In genomic region chr2:24175631-24176030, GRCh38 we compare ENCODE assay signal across 19 cellular contexts. TPM values are rescaled to one million over a fixed set of nuclear protein-coding genes. Genes with fewer than 3 reads are reported as not detected.
A peak's percentile ranks its signal among the peaks of the same experiment; 100 is the strongest.
DNase-seq lines count a peak whose midpoint lies in the region; TF ChIP-seq lines count a peak whose summit lies in the region.
"Had no signal": no experiment of that assay in that cellular context is flagged by ENCODE, and none has a peak within 500 bp of the region (broad histone marks: within the 10 kb centered on the region; RNA-seq: fewer than 3 reads in every experiment).

No MANE protein-coding gene starts in this region.

- intact Hi-C loops in esophagus squamous epithelium (cut with DNase I): no loop called here

- H3K4me1 ChIP-seq in esophagus squamous epithelium: peaks cover 0 to 20% (median 0%) of the 10 kb centered on the region in 3 donors
- H3K4me1 ChIP-seq in osteoblast (ENCODE audit: insufficient read depth, low read length): no peaks in the 10 kb centered on the region
- H3K4me1 ChIP-seq: ascending aorta, BE2C had no signal

- H4K20me1 ChIP-seq in osteoblast (ENCODE audit: insufficient read depth, low read length): no peaks in the 10 kb centered on the region

- peak; percentile 21 for TF ChIP-seq CTCF in AG09319 (IDR thresholded peaks at IDR 0.05; ENCODE audit: low read depth, low read length)
- TF ChIP-seq CTCF in esophagus squamous epithelium (IDR thresholded peaks at IDR 0.05): peak in 1 of 6 experiments; percentile 14
- TF ChIP-seq CTCF in osteoblast (IDR thresholded peaks at IDR 0.05; ENCODE audit: extremely low read depth, low read depth, low read length): peak; percentile 16

- no peak for DNase-seq in AG09319 (ENCODE audit: extremely low read depth, low read depth)
- peak; percentile 5 for DNase-seq in MG63
- DNase-seq in esophagus squamous epithelium (lab: John Stamatoyannopoulos, UW): no peak
- DNase-seq in osteoblast (ENCODE audit: insufficient read length, low spot score, missing footprints): peak; percentile 81
- no peak for DNase-seq in activated naive CD4-positive, alpha-beta T cell (lab: John Stamatoyannopoulos, UW)
- no peak for DNase-seq in D341Med (ENCODE audit: low spot score)
- no peak for DNase-seq in stimulated activated CD4-positive, alpha-beta T cell treated with anti-CD3 and anti-CD28 coated beads, Interleukin-2, amount 100 ng/mL, for 24 hours
- DNase-seq in kidney glomerular epithelial cell (lab: John Stamatoyannopoulos, UW): no peak
- DNase-seq: activated naive CD4-positive, alpha-beta T cell treated with anti-CD3 and anti-CD28 coated beads, Interleukin-2, amount 50 U/mL, for 16 hours; activated T-cell treated with anti-CD3 and anti-CD28 coated beads, Interleukin-2, amount 50 U/mL, for 48 hours; BE2C; EL; islet precursor cell; naive thymus-derived CD4-positive, alpha-beta T cell; NCI-H1417 treated with DMSO at 0.1 percent for 48 hours; NCI-H524 treated with DMSO at 0.1 percent for 48 hours had no signal

- peak overlapping the region; percentile 75 for H3K4me2 ChIP-seq in osteoblast (ENCODE audit: insufficient read depth, low read length)

- H3K79me2 ChIP-seq in osteoblast (ENCODE audit: insufficient read depth, low read length): no peaks in the 10 kb centered on the region

- H3K36me3 ChIP-seq in MG63 (no peaks in the 10 kb centered on the region), esophagus squamous epithelium (no peaks in the 10 kb centered on the region), osteoblast (ENCODE audit: insufficient read depth, low read length) (no peaks in the 10 kb centered on the region)
- H3K36me3 ChIP-seq: ascending aorta, BE2C had no signal

- H3K4me3 ChIP-seq in MG63 (peak overlapping the region; percentile 32), esophagus squamous epithelium (peak overlapping the region; percentile 10 to 51 (median 17)), osteoblast (ENCODE audit: insufficient read depth, low read length) (peak overlapping the region; percentile 64)

- no peak overlapping the region for H3K27ac ChIP-seq in esophagus squamous epithelium
- no peak overlapping the region for H3K27ac ChIP-seq in osteoblast (ENCODE audit: low read depth, low read length)

- H2AFZ ChIP-seq in osteoblast (ENCODE audit: low read length): peak overlapping the region; percentile 86

- 23 to 47% methylated on average over 10 to 14 of the region's 16 CpGs for WGBS in esophagus squamous epithelium, 2 donors

- H3K27me3 ChIP-seq in MG63: no peaks in the 10 kb centered on the region
- peaks cover 0 to 50% (median 3%) of the 10 kb centered on the region in 4 donors for H3K27me3 ChIP-seq in esophagus squamous epithelium
- H3K27me3 ChIP-seq in osteoblast (ENCODE audit: insufficient read depth, low read length): no peaks in the 10 kb centered on the region
- H3K27me3 ChIP-seq: ascending aorta, BE2C had no signal

- TF ChIP-seq POLR2A in esophagus squamous epithelium (IDR thresholded peaks at IDR 0.05): no peak

- H3K9me3 ChIP-seq in MG63 (no peaks in the 10 kb centered on the region), esophagus squamous epithelium (no peaks in the 10 kb centered on the region), osteoblast (ENCODE audit: low read depth, low read length) (no peaks in the 10 kb centered on the region)
- H3K9me3 ChIP-seq: ascending aorta, BE2C had no signal

RNA-seq across cellular contexts. Expression of gene FAM228A, which starts 0.8 kb away (rescaled TPM):
- total RNA-seq in MG63 (2014; rRNA removed; shearing (Covaris generic); ENCODE audit: low replicate concordance): not detected in 2 replicates
- under 1 TPM in 2 of 4 donors, not detected in 2; 0.19 TPM for total RNA-seq in esophagus squamous epithelium
- 1.4 and 1.5 TPM in 2 replicates for total RNA-seq in osteoblast
- total RNA-seq: activated CD8-positive, alpha-beta memory T cell treated with anti-CD3 and anti-CD28 coated beads for 36 hours; ascending aorta had no signal

RNA-seq across cellular contexts. Expression of gene FAM228B, which starts 52.4 kb away (rescaled TPM):
- total RNA-seq in MG63 (2014; rRNA removed; shearing (Covaris generic); ENCODE audit: low replicate concordance): 1.4 and 2.4 TPM in 2 replicates
- total RNA-seq in esophagus squamous epithelium (10 to 100 TPM in 2 of 4 donors, 1 to 10 TPM in 1, under 1 TPM in 1; 0.87 to 16.4 (median 8.4) TPM), osteoblast (11.6 and 13.8 TPM in 2 replicates)

RNA-seq across cellular contexts. Expression of gene PFN4, which starts 52.5 kb away (rescaled TPM):
- not detected in 2 replicates for total RNA-seq in MG63 (2014; rRNA removed; shearing (Covaris generic); ENCODE audit: low replicate concordance)
- total RNA-seq in esophagus squamous epithelium: not detected
- total RNA-seq in osteoblast: 0.88 TPM in 1 of 2 replicates, not detected in the other
- total RNA-seq: ascending aorta; frontal cortex; naive thymus-derived CD4-positive, alpha-beta T cell had no signal

Comparison
In these comparisons a context has a peak if more than half of its experiments do, and no peak if none do; other contexts are left out.
1. DNase-seq: peak in MG63 (single experiment) and osteoblast (single experiment); none in AG09319 (single experiment), esophagus squamous epithelium (single experiment), activated naive CD4-positive, alpha-beta T cell (0 of 4), D341Med (single experiment), stimulated activated CD4-positive, alpha-beta T cell treated with anti-CD3 and anti-CD28 coated beads, Interleukin-2, amount 100 ng/mL, for 24 hours (0 of 2) and kidney glomerular epithelial cell (single experiment).
2. Peak in every context shown above with its lines, with median percentiles within 50 percentile points of each other: H3K4me3 ChIP-seq.